Comparison of ENCODE assay signal across 1 cellular context in the genomic region with DNA sequence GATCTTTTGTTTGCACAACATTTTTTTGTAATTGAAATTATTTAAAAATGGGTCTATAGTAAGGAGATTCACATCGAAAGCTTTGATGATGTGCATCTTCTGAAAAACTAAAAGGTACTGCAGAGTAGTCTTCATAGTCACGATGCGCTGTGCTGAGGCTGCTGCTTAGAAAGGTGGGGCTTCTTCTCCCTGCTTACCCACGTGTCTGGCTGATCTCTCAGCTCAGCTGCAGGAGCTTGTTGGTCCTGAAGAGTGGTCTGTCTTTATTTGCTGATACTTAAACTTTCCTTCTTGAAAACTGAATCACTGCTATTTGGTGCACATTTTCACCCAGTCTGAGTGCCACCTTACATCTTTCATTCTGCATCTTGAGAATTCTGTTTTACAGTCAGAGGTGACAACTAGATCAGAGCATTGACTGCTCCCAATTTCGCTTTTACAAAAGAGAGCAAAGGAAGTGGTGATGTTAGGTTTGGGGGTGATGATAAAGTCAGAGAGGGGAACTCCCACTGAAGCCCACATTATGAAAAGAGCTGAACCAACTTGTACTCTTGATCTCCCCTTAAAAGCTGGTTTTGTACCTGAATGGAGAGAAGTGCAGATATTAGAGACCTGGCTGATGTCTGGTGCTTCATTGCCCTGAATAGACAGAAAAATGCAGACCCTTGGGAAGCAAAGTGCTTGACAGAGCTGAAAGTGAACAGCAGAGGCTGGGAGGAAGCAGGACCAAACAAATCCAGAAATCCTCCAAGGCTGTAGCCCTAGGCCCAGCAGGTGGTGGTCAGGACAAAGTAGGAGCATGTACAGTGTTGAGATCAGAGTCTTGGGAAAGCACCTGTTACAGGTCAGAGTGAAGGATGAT.
TF ChIP-seq lines count a peak whose summit lies in the region.

No MANE protein-coding gene starts in this region.

TF ChIP-seq in GM12878, 131 proteins besides CTCF, POLR2A, EP300 and RAD21 (continued from another document):
- TF ChIP-seq, protein P1, sequence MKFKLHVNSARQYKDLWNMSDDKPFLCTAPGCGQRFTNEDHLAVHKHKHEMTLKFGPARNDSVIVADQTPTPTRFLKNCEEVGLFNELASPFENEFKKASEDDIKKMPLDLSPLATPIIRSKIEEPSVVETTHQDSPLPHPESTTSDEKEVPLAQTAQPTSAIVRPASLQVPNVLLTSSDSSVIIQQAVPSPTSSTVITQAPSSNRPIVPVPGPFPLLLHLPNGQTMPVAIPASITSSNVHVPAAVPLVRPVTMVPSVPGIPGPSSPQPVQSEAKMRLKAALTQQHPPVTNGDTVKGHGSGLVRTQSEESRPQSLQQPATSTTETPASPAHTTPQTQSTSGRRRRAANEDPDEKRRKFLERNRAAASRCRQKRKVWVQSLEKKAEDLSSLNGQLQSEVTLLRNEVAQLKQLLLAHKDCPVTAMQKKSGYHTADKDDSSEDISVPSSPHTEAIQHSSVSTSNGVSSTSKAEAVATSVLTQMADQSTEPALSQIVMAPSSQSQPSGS (IDR thresholded peaks at IDR 0.05; ENCODE audit: low read length): no peak
- TF ChIP-seq TARDBP (IDR thresholded peaks at IDR 0.05; ENCODE audit: borderline replicate concordance) (no peak), EED (IDR thresholded peaks at IDR 0.05; ENCODE audit: low read depth) (0 out of 2 replicates have a peak, but pooled peaks have one; percentile 25), SP1 (IDR thresholded peaks at IDR 0.05; ENCODE audit: low read depth, low read length) (no peak), HDAC6 (IDR thresholded peaks at IDR 0.05; ENCODE audit: unreplicated experiment) (no peak), ZNF24 (IDR thresholded peaks at IDR 0.05) (peak; percentile 64; the same call in 1 of the 2 replicates), NFXL1 (IDR thresholded peaks at IDR 0.05; ENCODE audit: borderline replicate concordance) (no peak), SRF (IDR thresholded peaks at IDR 0.05; ENCODE audit: low read depth in 2 of 2, low read length in 2 of 2) (no peak), IKZF1 (conservative IDR thresholded peaks at IDR 0.05) (peak; percentile 62), FOXK2 (IDR thresholded peaks at IDR 0.05) (no peak), STAT1 (conservative IDR thresholded peaks at IDR 0.05) (no peak), SIX5 (IDR thresholded peaks at IDR 0.05; ENCODE audit: low read depth, low read length, severe bottlenecking) (no peak), ATF7 (IDR thresholded peaks at IDR 0.05; ENCODE audit: low read depth) (peak; percentile 74), CHD4 (IDR thresholded peaks at IDR 0.05) (no peak), ZNF622 (IDR thresholded peaks at IDR 0.05) (no peak), GABPA (IDR thresholded peaks at IDR 0.05; ENCODE audit: low read depth) (no peak), RCOR1 (conservative IDR thresholded peaks at IDR 0.05; ENCODE audit: low read depth, low read length) (no peak), ZNF274 (IDR thresholded peaks at IDR 0.05; ENCODE audit: insufficient read depth, insufficient read length) (no peak), DPF2 (IDR thresholded peaks at IDR 0.05) (peak; percentile 62), KDM1A (IDR thresholded peaks at IDR 0.05; ENCODE audit: borderline replicate concordance) (no peak), NBN (IDR thresholded peaks at IDR 0.05) (0 out of 2 replicates have a peak, but pooled peaks have one; percentile 66), CREM (IDR thresholded peaks at IDR 0.05; ENCODE audit: low read depth) (peak; percentile 8; the same call in 1 of the 2 replicates)
- TF ChIP-seq, protein P2, sequence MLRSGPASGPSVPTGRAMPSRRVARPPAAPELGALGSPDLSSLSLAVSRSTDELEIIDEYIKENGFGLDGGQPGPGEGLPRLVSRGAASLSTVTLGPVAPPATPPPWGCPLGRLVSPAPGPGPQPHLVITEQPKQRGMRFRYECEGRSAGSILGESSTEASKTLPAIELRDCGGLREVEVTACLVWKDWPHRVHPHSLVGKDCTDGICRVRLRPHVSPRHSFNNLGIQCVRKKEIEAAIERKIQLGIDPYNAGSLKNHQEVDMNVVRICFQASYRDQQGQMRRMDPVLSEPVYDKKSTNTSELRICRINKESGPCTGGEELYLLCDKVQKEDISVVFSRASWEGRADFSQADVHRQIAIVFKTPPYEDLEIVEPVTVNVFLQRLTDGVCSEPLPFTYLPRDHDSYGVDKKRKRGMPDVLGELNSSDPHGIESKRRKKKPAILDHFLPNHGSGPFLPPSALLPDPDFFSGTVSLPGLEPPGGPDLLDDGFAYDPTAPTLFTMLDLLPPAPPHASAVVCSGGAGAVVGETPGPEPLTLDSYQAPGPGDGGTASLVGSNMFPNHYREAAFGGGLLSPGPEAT (IDR thresholded peaks at IDR 0.05; ENCODE audit: low read depth): peak; percentile 55; the same call in 1 of the 2 replicates
